In the genomic region with DNA sequence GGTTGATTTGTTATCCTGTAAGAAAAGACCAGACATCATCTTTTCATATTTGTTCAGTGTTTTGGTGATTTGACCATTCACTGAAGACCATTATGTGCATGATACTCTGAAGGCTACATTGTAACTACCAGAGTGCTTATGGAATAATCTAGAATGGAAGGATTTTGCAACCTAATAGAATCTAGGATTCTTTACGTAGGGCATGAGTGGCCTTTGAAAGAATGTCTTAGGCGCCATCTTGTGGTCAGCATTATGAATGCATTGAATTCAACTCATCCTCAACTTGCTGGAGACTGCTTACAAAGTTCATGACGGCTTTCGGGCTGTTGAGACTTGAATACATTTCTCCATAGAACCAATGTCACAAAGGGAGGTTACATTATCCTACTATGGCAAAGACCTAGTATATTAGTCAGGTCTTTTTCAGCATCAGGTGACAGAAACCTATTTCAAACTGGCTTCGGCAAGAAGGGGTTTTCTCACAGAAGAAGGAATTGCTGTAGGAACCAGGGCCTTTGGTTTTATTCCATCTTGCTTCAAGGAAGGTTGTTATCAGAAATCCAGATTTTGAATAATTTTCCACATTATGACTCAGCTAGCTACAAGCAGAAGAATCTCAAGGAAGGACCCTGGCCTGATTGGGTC, we compare ENCODE assay signal across 8 cellular contexts.
DNase-seq lines count a peak whose midpoint lies in the region; ATAC-seq, FAIRE-seq and TF ChIP-seq lines count a peak whose summit lies in the region.

No MANE protein-coding gene starts in this region.

- no peaks in the 10 kb centered on the region for H3K36me3 Mint-ChIP-seq in brain

- no peaks in the 10 kb centered on the region for H3K9me2 ChIP-seq in SU-DHL-6 (replicated peaks; ENCODE audit: insufficient read depth, low read length)

- no peak overlapping the region for H3K4me2 ChIP-seq in SU-DHL-6 (ENCODE audit: low read depth, low read length, poor library complexity, severe bottlenecking)

- no peaks in the 10 kb centered on the region for H3K79me2 ChIP-seq in SU-DHL-6 (ENCODE audit: insufficient read depth, low read length)

- H3K4me3 Mint-ChIP-seq in brain: no peak overlapping the region

- TF ChIP-seq CTCF in NB4 (IDR thresholded peaks at IDR 0.05; ENCODE audit: low read depth, low read length): peak; percentile 62
- TF ChIP-seq CTCF in SU-DHL-6 (IDR thresholded peaks at IDR 0.05; ENCODE audit: insufficient read depth, low read length, poor library complexity, severe bottlenecking): peak; percentile 34
- peak; percentile 85 to 86 for TF ChIP-seq CTCF in brain (conservative IDR thresholded peaks at IDR 0.05)

- H3K27ac ChIP-seq in SU-DHL-6 (ENCODE audit: low read depth, low read length) (no peak overlapping the region), iPS DF 6.9 (ENCODE audit: low read length) (no peak overlapping the region)

- DNase-seq in GDM1 (lab: John Stamatoyannopoulos, UW) (peak; percentile 67), H54 (ENCODE audit: insufficient read length, low spot score) (peak; percentile 26), NB4 (ENCODE audit: low read depth) (peak; percentile 77), iPS DF 6.9 (ENCODE audit: low read depth, low spot score) (peak; percentile 58)
- DNase-seq in stimulated activated CD4-positive, alpha-beta T cell treated with anti-CD3 and anti-CD28 coated beads, Interleukin-15, amount 100 ng/mL, for 24 hours: peak; percentile 55

- H3K4me3 ChIP-seq in NB4 (ENCODE audit: low read depth, low read length): no peak overlapping the region
- no peak overlapping the region for H3K4me3 ChIP-seq in SU-DHL-6 (ENCODE audit: insufficient read depth, low read length, poor library complexity, severe bottlenecking)
- H3K4me3 ChIP-seq in iPS DF 6.9 (ENCODE audit: low read length): no peak overlapping the region

- ATAC-seq in HG02840 (IDR thresholded peaks at IDR 0.05; ENCODE audit: low FRiP score, unreplicated experiment): no peak

- no peaks in the 10 kb centered on the region for H3K27me3 ChIP-seq in SU-DHL-6 (ENCODE audit: low read length)
- H3K27me3 ChIP-seq in iPS DF 6.9 (ENCODE audit: control insufficient read depth, insufficient read depth, low read length): no peaks in the 10 kb centered on the region

- H3K4me1 ChIP-seq in iPS DF 6.9 (ENCODE audit: control insufficient read depth, insufficient read depth, low read length): no peaks in the 10 kb centered on the region

- H4K20me1 ChIP-seq in SU-DHL-6 (ENCODE audit: low read depth, low read length): no peaks in the 10 kb centered on the region

- H3K36me3 ChIP-seq in SU-DHL-6 (ENCODE audit: low read length) (no peaks in the 10 kb centered on the region), iPS DF 6.9 (ENCODE audit: control insufficient read depth, insufficient read depth, low read length) (no peaks in the 10 kb centered on the region)

- H3K4me1 Mint-ChIP-seq in brain: peaks cover 11% of the 10 kb centered on the region

- H3K9me3 Mint-ChIP-seq in brain: peaks cover 0 to 2% (median 0%) of the 10 kb centered on the region in 5 experiments

- peaks cover 33% of the 10 kb centered on the region for H3K27me3 Mint-ChIP-seq in brain

- TF ChIP-seq POLR2A in H54 (IDR thresholded peaks at IDR 0.05; ENCODE audit: low read depth, low read length): no peak
- no peak for TF ChIP-seq POLR2A in NB4 (IDR thresholded peaks at IDR 0.05; ENCODE audit: extremely low read depth, insufficient read length)

- H3K9ac ChIP-seq in SU-DHL-6 (ENCODE audit: low read length): no peak overlapping the region

- H3K27ac Mint-ChIP-seq in brain: no peak overlapping the region

- H2AFZ ChIP-seq in SU-DHL-6 (ENCODE audit: low read depth, low read length, severe bottlenecking): no peak overlapping the region

- H3F3A ChIP-seq in SU-DHL-6 (ENCODE audit: insufficient read depth): no peaks in the 10 kb centered on the region

- WGBS in iPS DF 6.9 (ENCODE audit: insufficient coverage, insufficient read length): no CpG with 5 or more reads among the region's 5 CpGs

- H3K9me3 ChIP-seq in SU-DHL-6 (ENCODE audit: insufficient read depth, low read length) (no peaks in the 10 kb centered on the region), iPS DF 6.9 (ENCODE audit: control insufficient read depth, insufficient read depth, low read length) (no peaks in the 10 kb centered on the region)

- FAIRE-seq in H54 (lab: Jason Lieb, UNC): peak; percentile 69

Comparison
In these comparisons a context has a peak if more than half of its experiments do, and no peak if none do; other contexts are left out.
1. DNase-seq: peak in every context shown above with its lines; median percentile 77 in NB4; 67 in GDM1; 58 in iPS DF 6.9; 55 in stimulated activated CD4-positive, alpha-beta T cell treated with anti-CD3 and anti-CD28 coated beads, Interleukin-15, amount 100 ng/mL, for 24 hours; 26 in H54.
2. CTCF ChIP-seq: peak in every context shown above with its lines; median percentile 86 in brain; 62 in NB4; 34 in SU-DHL-6.